In the genomic region with DNA sequence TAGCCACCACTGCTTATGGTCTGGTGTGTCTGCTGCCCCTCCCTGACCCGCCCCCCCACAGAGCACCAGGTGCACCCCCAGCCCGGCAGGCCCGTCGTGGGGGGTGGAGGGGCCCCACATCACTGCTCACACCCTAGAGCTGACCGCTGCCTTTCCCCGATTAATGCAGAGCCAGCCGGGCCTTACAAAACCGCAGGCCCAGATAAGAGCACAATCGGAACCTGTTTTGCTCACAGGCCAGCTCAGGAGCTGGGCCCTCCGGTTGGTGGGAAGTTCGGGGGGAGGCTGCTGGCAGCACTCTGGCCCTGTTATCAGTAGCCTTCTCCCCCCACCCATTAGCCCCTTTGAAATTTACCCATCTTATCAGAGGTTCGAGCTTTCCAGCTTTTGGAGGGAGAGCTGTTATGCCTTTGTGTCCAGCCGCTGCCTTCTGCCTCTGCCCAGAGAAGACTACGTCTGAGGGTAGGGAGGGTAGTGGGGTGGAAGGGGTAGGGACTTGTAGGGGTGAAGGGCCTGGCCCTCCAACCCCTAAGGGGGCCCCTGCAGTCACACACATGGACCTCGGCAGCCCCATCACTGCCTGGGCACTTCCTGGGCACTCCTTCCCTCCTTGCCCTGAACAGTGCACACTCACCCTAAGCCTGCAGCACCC, we compare ENCODE assay signal across 1 cellular context.
TF ChIP-seq lines count a peak whose summit lies in the region.

No MANE protein-coding gene starts in this region.

TF ChIP-seq in K562, 482 proteins besides CTCF, POLR2A, EP300 and RAD21 (continued from another document and continues in another):
- TF ChIP-seq, protein P1, sequence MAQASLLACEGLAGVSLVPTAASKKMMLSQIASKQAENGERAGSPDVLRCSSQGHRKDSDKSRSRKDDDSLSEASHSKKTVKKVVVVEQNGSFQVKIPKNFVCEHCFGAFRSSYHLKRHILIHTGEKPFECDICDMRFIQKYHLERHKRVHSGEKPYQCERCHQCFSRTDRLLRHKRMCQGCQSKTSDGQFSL (CRISPR knock-in tag; IDR thresholded peaks at IDR 0.05), result peak; percentile 94
- TF ChIP-seq, protein P1 (tag; IDR thresholded peaks at IDR 0.05), result peak in 1 of 2 experiments; percentile 92; a peak in 2 of 4 replicates
- TF ChIP-seq ZKSCAN8 (CRISPR knock-in tag; IDR thresholded peaks at IDR 0.05) (peak; percentile 62; the same call in 1 of the 2 replicates), ZNF583 (CRISPR knock-in tag; IDR thresholded peaks at IDR 0.05) (peak; percentile 45; the same call in 1 of the 2 replicates), PHTF2 (CRISPR knock-in tag; IDR thresholded peaks at IDR 0.05) (no peak), MTA1 (IDR thresholded peaks at IDR 0.05; ENCODE audit: borderline replicate concordance) (peak; percentile 47; the same call in 1 of the 2 replicates), CBFB (CRISPR knock-in tag; IDR thresholded peaks at IDR 0.05) (peak; percentile 99), FOXA1 (IDR thresholded peaks at IDR 0.05; ENCODE audit: borderline replicate concordance) (no peak), ZNF75A (CRISPR knock-in tag; IDR thresholded peaks at IDR 0.05) (no peak), EGR1 (conservative IDR thresholded peaks at IDR 0.05) (0 out of 2 replicates have a peak, but pooled peaks have one; percentile 7), PHF21A (IDR thresholded peaks at IDR 0.05; ENCODE audit: borderline replicate concordance, low read depth) (0 out of 2 replicates have a peak, but pooled peaks have one; percentile 18), LEF1 (IDR thresholded peaks at IDR 0.05) (peak; percentile 83), NR4A1 (CRISPR knock-in tag; IDR thresholded peaks at IDR 0.05) (0 out of 2 replicates have a peak, but pooled peaks have one; percentile 57), NR4A1 (tag; IDR thresholded peaks at IDR 0.05) (0 out of 2 replicates have a peak, but pooled peaks have one; percentile 35), ZNF197 (CRISPR knock-in tag; IDR thresholded peaks at IDR 0.05; ENCODE audit: low read depth) (0 out of 2 replicates have a peak, but pooled peaks have one; percentile 57), NONO (IDR thresholded peaks at IDR 0.05; ENCODE audit: low read depth in 2 of 2, low read length in 1 of 2) (peak in 1 of 2 experiments; percentile 76; a peak in 1 of 4 replicates), DMBX1 (CRISPR knock-in tag; IDR thresholded peaks at IDR 0.05; ENCODE audit: borderline replicate concordance) (peak; percentile 88), NBN (IDR thresholded peaks at IDR 0.05; ENCODE audit: low read depth) (peak; percentile 67; the same call in 1 of the 2 replicates), MAZ (CRISPR knock-in tag; conservative IDR thresholded peaks at IDR 0.05 in 1 of 2, IDR thresholded peaks at IDR 0.05 in 1 of 2) (peak; percentile 77 to 99), HEY1 (CRISPR knock-in tag; IDR thresholded peaks at IDR 0.05; ENCODE audit: borderline replicate concordance) (peak; percentile 39; the same call in 1 of the 2 replicates), HDAC3 (IDR thresholded peaks at IDR 0.05; ENCODE audit: borderline replicate concordance, partially characterized antibody) (peak; percentile 77), HNRNPLL (IDR thresholded peaks at IDR 0.05; ENCODE audit: low read depth, low read length, poor library complexity, severe bottlenecking) (peak; percentile 21), FOXJ2 (tag; IDR thresholded peaks at IDR 0.05) (peak; percentile 36; the same call in 1 of the 2 replicates), L3MBTL2 (IDR thresholded peaks at IDR 0.05) (peak; percentile 36; the same call in 1 of the 2 replicates), MYC (IDR thresholded peaks at IDR 0.05; ENCODE audit: low read depth, low read length) (peak; percentile 40; the same call in 1 of the 2 replicates), MYC (CRISPR knock-in tag; IDR thresholded peaks at IDR 0.05; ENCODE audit: borderline replicate concordance, low read depth) (no peak), MYBL2 (IDR thresholded peaks at IDR 0.05; ENCODE audit: low read depth) (no peak), MYBL2 (CRISPR knock-in tag; IDR thresholded peaks at IDR 0.05; ENCODE audit: borderline replicate concordance) (no peak), RBBP5 (IDR thresholded peaks at IDR 0.05; ENCODE audit: borderline replicate concordance, insufficient read depth, low read length, poor library complexity, severe bottlenecking) (peak; percentile 16), PHB2 (IDR thresholded peaks at IDR 0.05; ENCODE audit: low read depth) (peak; percentile 72), XRCC5 (IDR thresholded peaks at IDR 0.05; ENCODE audit: low read depth, low read length) (0 out of 2 replicates have a peak, but pooled peaks have one; percentile 24), NFIC (IDR thresholded peaks at IDR 0.05) (peak; percentile 87), MBD2 (IDR thresholded peaks at IDR 0.05; ENCODE audit: borderline replicate concordance, low read depth) (peak; percentile 75; the same call in 1 of the 2 replicates), SMAD4 (CRISPR knock-in tag; conservative IDR thresholded peaks at IDR 0.05) (peak; percentile 94), GTF2E2 (tag; IDR thresholded peaks at IDR 0.05) (no peak), CCNT2 (IDR thresholded peaks at IDR 0.05; ENCODE audit: borderline replicate concordance, extremely low read depth, insufficient read length, low read depth, low read length) (peak; percentile 96), ZEB2 (IDR thresholded peaks at IDR 0.05) (peak; percentile 47; the same call in 1 of the 2 replicates), GTF2A2 (tag; IDR thresholded peaks at IDR 0.05) (no peak), KDM4B (IDR thresholded peaks at IDR 0.05; ENCODE audit: borderline replicate concordance in 2 of 2, low read depth in 1 of 2) (peak in 1 of 2 experiments; percentile 79; a peak in 1 of 4 replicates), PRMT5 (CRISPR knock-in tag; IDR thresholded peaks at IDR 0.05) (no peak), ARNT (IDR thresholded peaks at IDR 0.05) (peak in 1 of 2 experiments; percentile 42; a peak in 1 of 4 replicates), SMARCE1 (IDR thresholded peaks at IDR 0.05) (peak; percentile 84), CHD2 (IDR thresholded peaks at IDR 0.05; ENCODE audit: low read depth, low read length) (no peak)
- TF ChIP-seq, protein P2, sequence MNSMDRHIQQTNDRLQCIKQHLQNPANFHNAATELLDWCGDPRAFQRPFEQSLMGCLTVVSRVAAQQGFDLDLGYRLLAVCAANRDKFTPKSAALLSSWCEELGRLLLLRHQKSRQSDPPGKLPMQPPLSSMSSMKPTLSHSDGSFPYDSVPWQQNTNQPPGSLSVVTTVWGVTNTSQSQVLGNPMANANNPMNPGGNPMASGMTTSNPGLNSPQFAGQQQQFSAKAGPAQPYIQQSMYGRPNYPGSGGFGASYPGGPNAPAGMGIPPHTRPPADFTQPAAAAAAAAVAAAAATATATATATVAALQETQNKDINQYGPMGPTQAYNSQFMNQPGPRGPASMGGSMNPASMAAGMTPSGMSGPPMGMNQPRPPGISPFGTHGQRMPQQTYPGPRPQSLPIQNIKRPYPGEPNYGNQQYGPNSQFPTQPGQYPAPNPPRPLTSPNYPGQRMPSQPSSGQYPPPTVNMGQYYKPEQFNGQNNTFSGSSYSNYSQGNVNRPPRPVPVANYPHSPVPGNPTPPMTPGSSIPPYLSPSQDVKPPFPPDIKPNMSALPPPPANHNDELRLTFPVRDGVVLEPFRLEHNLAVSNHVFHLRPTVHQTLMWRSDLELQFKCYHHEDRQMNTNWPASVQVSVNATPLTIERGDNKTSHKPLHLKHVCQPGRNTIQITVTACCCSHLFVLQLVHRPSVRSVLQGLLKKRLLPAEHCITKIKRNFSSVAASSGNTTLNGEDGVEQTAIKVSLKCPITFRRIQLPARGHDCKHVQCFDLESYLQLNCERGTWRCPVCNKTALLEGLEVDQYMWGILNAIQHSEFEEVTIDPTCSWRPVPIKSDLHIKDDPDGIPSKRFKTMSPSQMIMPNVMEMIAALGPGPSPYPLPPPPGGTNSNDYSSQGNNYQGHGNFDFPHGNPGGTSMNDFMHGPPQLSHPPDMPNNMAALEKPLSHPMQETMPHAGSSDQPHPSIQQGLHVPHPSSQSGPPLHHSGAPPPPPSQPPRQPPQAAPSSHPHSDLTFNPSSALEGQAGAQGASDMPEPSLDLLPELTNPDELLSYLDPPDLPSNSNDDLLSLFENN (IDR thresholded peaks at IDR 0.05; ENCODE audit: low read depth in 2 of 2, low read length in 2 of 2), result peak in 1 of 2 experiments; percentile 88; a peak in 2 of 4 replicates
- TF ChIP-seq, protein P3, sequence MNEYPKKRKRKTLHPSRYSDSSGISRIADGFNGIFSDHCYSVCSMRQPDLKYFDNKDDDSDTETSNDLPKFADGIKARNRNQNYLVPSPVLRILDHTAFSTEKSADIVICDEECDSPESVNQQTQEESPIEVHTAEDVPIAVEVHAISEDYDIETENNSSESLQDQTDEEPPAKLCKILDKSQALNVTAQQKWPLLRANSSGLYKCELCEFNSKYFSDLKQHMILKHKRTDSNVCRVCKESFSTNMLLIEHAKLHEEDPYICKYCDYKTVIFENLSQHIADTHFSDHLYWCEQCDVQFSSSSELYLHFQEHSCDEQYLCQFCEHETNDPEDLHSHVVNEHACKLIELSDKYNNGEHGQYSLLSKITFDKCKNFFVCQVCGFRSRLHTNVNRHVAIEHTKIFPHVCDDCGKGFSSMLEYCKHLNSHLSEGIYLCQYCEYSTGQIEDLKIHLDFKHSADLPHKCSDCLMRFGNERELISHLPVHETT (CRISPR knock-in tag; conservative IDR thresholded peaks at IDR 0.05 in 1 of 2, IDR thresholded peaks at IDR 0.05 in 1 of 2), result peak in 1 of 2 experiments; percentile 69; a peak in 2 of 4 replicates
- TF ChIP-seq, protein P4, sequence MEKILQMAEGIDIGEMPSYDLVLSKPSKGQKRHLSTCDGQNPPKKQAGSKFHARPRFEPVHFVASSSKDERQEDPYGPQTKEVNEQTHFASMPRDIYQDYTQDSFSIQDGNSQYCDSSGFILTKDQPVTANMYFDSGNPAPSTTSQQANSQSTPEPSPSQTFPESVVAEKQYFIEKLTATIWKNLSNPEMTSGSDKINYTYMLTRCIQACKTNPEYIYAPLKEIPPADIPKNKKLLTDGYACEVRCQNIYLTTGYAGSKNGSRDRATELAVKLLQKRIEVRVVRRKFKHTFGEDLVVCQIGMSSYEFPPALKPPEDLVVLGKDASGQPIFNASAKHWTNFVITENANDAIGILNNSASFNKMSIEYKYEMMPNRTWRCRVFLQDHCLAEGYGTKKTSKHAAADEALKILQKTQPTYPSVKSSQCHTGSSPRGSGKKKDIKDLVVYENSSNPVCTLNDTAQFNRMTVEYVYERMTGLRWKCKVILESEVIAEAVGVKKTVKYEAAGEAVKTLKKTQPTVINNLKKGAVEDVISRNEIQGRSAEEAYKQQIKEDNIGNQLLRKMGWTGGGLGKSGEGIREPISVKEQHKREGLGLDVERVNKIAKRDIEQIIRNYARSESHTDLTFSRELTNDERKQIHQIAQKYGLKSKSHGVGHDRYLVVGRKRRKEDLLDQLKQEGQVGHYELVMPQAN (IDR thresholded peaks at IDR 0.05; ENCODE audit: borderline replicate concordance), result no peak
- TF ChIP-seq, protein P5, sequence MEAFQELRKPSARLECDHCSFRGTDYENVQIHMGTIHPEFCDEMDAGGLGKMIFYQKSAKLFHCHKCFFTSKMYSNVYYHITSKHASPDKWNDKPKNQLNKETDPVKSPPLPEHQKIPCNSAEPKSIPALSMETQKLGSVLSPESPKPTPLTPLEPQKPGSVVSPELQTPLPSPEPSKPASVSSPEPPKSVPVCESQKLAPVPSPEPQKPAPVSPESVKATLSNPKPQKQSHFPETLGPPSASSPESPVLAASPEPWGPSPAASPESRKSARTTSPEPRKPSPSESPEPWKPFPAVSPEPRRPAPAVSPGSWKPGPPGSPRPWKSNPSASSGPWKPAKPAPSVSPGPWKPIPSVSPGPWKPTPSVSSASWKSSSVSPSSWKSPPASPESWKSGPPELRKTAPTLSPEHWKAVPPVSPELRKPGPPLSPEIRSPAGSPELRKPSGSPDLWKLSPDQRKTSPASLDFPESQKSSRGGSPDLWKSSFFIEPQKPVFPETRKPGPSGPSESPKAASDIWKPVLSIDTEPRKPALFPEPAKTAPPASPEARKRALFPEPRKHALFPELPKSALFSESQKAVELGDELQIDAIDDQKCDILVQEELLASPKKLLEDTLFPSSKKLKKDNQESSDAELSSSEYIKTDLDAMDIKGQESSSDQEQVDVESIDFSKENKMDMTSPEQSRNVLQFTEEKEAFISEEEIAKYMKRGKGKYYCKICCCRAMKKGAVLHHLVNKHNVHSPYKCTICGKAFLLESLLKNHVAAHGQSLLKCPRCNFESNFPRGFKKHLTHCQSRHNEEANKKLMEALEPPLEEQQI (IDR thresholded peaks at IDR 0.05), result 0 out of 2 replicates have a peak, but pooled peaks have one; percentile 32
- TF ChIP-seq, protein P6, sequence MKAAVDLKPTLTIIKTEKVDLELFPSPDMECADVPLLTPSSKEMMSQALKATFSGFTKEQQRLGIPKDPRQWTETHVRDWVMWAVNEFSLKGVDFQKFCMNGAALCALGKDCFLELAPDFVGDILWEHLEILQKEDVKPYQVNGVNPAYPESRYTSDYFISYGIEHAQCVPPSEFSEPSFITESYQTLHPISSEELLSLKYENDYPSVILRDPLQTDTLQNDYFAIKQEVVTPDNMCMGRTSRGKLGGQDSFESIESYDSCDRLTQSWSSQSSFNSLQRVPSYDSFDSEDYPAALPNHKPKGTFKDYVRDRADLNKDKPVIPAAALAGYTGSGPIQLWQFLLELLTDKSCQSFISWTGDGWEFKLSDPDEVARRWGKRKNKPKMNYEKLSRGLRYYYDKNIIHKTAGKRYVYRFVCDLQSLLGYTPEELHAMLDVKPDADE (conservative IDR thresholded peaks at IDR 0.05; ENCODE audit: control insufficient read depth, low read depth, low read length), result peak; percentile 77
- TF ChIP-seq, protein P7, sequence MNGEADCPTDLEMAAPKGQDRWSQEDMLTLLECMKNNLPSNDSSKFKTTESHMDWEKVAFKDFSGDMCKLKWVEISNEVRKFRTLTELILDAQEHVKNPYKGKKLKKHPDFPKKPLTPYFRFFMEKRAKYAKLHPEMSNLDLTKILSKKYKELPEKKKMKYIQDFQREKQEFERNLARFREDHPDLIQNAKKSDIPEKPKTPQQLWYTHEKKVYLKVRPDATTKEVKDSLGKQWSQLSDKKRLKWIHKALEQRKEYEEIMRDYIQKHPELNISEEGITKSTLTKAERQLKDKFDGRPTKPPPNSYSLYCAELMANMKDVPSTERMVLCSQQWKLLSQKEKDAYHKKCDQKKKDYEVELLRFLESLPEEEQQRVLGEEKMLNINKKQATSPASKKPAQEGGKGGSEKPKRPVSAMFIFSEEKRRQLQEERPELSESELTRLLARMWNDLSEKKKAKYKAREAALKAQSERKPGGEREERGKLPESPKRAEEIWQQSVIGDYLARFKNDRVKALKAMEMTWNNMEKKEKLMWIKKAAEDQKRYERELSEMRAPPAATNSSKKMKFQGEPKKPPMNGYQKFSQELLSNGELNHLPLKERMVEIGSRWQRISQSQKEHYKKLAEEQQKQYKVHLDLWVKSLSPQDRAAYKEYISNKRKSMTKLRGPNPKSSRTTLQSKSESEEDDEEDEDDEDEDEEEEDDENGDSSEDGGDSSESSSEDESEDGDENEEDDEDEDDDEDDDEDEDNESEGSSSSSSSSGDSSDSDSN (IDR thresholded peaks at IDR 0.05; ENCODE audit: borderline replicate concordance in 1 of 2, low read depth in 2 of 2, low read length in 2 of 2), result peak; percentile 56 to 71; a peak in 2 of 4 replicates
